1 cellular context compared by ENCODE assay signal in the genomic region with DNA sequence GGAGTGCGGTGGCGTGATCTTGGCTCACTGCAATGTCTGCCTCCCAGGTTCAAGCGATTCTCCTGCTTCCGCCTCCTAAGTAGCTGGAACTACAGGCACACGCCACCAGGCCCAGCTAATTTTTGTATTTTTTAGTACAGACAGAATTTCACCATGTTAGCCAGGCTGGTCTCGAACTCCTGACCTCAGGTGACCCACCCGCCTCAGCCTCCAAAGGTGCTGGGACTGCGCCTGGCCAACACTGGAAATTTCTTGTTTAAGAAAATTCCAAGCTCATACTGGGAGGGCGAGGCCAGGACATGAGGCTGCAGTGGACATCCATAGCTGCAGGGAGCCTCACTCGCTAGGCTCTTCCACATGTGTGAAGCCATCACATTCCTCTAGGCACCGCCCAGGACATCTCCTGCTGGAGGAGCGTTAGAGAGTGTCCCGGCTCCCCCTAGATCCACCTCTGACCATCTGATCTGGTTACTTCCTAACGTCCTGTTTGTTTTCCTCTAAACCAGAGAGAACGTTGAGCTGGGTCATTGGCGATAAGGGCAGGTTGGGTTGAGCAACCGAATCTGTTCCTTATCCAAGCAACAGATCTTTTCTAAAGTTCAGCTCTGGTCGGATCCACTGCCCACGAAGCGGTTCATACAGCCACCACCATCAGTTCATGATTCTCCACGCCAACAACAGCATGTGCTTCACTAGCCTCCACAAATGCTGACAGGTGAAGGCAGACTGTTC.
TF ChIP-seq lines count a peak whose summit lies in the region.

No MANE protein-coding gene starts in this region.

TF ChIP-seq in K562, 482 proteins besides CTCF, POLR2A, EP300 and RAD21 (continued from another document and continues in another):
- no peak for TF ChIP-seq ZNF449 (CRISPR knock-in tag; IDR thresholded peaks at IDR 0.05)
- TF ChIP-seq HDAC1 (IDR thresholded peaks at IDR 0.05): peak in 1 of 2 experiments; percentile 89; a peak in 2 of 4 replicates
- no peak for TF ChIP-seq HDAC8 (tag; IDR thresholded peaks at IDR 0.05)
- TF ChIP-seq POLR2G (IDR thresholded peaks at IDR 0.05; ENCODE audit: low read depth, low read length): 0 out of 2 replicates have a peak, but pooled peaks have one; percentile 13
- peak; percentile 77 to 88; a peak in 2 of 4 replicates for TF ChIP-seq ARNT (IDR thresholded peaks at IDR 0.05)
- TF ChIP-seq ZNF197 (CRISPR knock-in tag; IDR thresholded peaks at IDR 0.05; ENCODE audit: low read depth): 0 out of 2 replicates have a peak, but pooled peaks have one; percentile 10
- TF ChIP-seq NR3C1 (CRISPR knock-in tag; IDR thresholded peaks at IDR 0.05): no peak
- peak; percentile 66; the same call in 1 of the 2 replicates for TF ChIP-seq BRD4 (IDR thresholded peaks at IDR 0.05)
- TF ChIP-seq ZNF639 (CRISPR knock-in tag; conservative IDR thresholded peaks at IDR 0.05 in 1 of 2, IDR thresholded peaks at IDR 0.05 in 1 of 2): peak in 1 of 2 experiments; percentile 77; a peak in 2 of 4 replicates
- TF ChIP-seq HCFC1 (IDR thresholded peaks at IDR 0.05; ENCODE audit: low read depth, low read length): no peak
- TF ChIP-seq, protein P1, sequence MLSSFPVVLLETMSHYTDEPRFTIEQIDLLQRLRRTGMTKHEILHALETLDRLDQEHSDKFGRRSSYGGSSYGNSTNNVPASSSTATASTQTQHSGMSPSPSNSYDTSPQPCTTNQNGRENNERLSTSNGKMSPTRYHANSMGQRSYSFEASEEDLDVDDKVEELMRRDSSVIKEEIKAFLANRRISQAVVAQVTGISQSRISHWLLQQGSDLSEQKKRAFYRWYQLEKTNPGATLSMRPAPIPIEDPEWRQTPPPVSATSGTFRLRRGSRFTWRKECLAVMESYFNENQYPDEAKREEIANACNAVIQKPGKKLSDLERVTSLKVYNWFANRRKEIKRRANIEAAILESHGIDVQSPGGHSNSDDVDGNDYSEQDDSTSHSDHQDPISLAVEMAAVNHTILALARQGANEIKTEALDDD (IDR thresholded peaks at IDR 0.05): peak; percentile 98
- TF ChIP-seq SRSF9 (IDR thresholded peaks at IDR 0.05; ENCODE audit: borderline replicate concordance, low read depth, low read length): no peak
- TF ChIP-seq SREBF1 (IDR thresholded peaks at IDR 0.05; ENCODE audit: borderline replicate concordance, low read depth, low read length): no peak
- no peak for TF ChIP-seq POLR3G (IDR thresholded peaks at IDR 0.05; ENCODE audit: extremely low read depth, insufficient read length, insufficient replicate concordance)
- TF ChIP-seq ZNF764 (CRISPR knock-in tag; IDR thresholded peaks at IDR 0.05; ENCODE audit: low read depth): no peak
- peak; percentile 62 for TF ChIP-seq NFIC (IDR thresholded peaks at IDR 0.05)
- peak; percentile 95 for TF ChIP-seq DPF2 (IDR thresholded peaks at IDR 0.05)
- no peak for TF ChIP-seq POLR2B (IDR thresholded peaks at IDR 0.05; ENCODE audit: low read depth, partially characterized antibody)
- no peak for TF ChIP-seq ZNF224 (CRISPR knock-in tag; IDR thresholded peaks at IDR 0.05)
- no peak for TF ChIP-seq CHCHD3 (CRISPR knock-in tag; IDR thresholded peaks at IDR 0.05)
- TF ChIP-seq MEF2D (tag; conservative IDR thresholded peaks at IDR 0.05; ENCODE audit: low read depth): peak; percentile 57
- TF ChIP-seq FOXJ3 (CRISPR knock-in tag; IDR thresholded peaks at IDR 0.05): no peak
- no peak for TF ChIP-seq KHSRP (IDR thresholded peaks at IDR 0.05)
- TF ChIP-seq, protein P2, sequence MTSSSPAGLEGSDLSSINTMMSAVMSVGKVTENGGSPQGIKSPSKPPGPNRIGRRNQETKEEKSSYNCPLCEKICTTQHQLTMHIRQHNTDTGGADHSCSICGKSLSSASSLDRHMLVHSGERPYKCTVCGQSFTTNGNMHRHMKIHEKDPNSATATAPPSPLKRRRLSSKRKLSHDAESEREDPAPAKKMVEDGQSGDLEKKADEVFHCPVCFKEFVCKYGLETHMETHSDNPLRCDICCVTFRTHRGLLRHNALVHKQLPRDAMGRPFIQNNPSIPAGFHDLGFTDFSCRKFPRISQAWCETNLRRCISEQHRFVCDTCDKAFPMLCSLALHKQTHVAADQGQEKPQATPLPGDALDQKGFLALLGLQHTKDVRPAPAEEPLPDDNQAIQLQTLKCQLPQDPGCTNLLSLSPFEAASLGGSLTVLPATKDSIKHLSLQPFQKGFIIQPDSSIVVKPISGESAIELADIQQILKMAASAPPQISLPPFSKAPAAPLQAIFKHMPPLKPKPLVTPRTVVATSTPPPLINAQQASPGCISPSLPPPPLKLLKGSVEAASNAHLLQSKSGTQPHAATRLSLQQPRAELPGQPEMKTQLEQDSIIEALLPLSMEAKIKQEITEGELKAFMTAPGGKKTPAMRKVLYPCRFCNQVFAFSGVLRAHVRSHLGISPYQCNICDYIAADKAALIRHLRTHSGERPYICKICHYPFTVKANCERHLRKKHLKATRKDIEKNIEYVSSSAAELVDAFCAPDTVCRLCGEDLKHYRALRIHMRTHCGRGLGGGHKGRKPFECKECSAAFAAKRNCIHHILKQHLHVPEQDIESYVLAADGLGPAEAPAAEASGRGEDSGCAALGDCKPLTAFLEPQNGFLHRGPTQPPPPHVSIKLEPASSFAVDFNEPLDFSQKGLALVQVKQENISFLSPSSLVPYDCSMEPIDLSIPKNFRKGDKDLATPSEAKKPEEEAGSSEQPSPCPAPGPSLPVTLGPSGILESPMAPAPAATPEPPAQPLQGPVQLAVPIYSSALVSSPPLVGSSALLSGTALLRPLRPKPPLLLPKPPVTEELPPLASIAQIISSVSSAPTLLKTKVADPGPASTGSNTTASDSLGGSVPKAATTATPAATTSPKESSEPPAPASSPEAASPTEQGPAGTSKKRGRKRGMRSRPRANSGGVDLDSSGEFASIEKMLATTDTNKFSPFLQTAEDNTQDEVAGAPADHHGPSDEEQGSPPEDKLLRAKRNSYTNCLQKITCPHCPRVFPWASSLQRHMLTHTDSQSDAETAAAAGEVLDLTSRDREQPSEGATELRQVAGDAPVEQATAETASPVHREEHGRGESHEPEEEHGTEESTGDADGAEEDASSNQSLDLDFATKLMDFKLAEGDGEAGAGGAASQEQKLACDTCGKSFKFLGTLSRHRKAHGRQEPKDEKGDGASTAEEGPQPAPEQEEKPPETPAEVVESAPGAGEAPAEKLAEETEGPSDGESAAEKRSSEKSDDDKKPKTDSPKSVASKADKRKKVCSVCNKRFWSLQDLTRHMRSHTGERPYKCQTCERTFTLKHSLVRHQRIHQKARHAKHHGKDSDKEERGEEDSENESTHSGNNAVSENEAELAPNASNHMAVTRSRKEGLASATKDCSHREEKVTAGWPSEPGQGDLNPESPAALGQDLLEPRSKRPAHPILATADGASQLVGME (CRISPR knock-in tag; IDR thresholded peaks at IDR 0.05): no peak
- no peak for TF ChIP-seq HIVEP1 (CRISPR knock-in tag; IDR thresholded peaks at IDR 0.05)
- no peak for TF ChIP-seq ZNF316 (IDR thresholded peaks at IDR 0.05)
- TF ChIP-seq SNIP1 (IDR thresholded peaks at IDR 0.05; ENCODE audit: low read depth): no peak
- TF ChIP-seq U2AF2 (optimal IDR thresholded peaks at IDR 0.05; ENCODE audit: low read depth, low read length): no peak
- peak; percentile 93 for TF ChIP-seq CXXC5 (CRISPR knock-in tag; IDR thresholded peaks at IDR 0.05)
- TF ChIP-seq NFE2 (IDR thresholded peaks at IDR 0.05; ENCODE audit: low read depth): peak; percentile 81
- TF ChIP-seq, protein P3, sequence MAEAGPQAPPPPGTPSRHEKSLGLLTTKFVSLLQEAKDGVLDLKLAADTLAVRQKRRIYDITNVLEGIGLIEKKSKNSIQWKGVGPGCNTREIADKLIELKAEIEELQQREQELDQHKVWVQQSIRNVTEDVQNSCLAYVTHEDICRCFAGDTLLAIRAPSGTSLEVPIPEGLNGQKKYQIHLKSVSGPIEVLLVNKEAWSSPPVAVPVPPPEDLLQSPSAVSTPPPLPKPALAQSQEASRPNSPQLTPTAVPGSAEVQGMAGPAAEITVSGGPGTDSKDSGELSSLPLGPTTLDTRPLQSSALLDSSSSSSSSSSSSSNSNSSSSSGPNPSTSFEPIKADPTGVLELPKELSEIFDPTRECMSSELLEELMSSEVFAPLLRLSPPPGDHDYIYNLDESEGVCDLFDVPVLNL (CRISPR knock-in tag; IDR thresholded peaks at IDR 0.05; ENCODE audit: low read depth): no peak
- no peak for TF ChIP-seq DIDO1 (tag; IDR thresholded peaks at IDR 0.05; ENCODE audit: low read depth)
- no peak for TF ChIP-seq HDGF (IDR thresholded peaks at IDR 0.05)
- no peak; the same call in 1 of the 2 replicates for TF ChIP-seq EP400 (IDR thresholded peaks at IDR 0.05)
- TF ChIP-seq STAG1 (CRISPR knock-in tag; IDR thresholded peaks at IDR 0.05; ENCODE audit: borderline replicate concordance): no peak
- TF ChIP-seq NCOA6 (IDR thresholded peaks at IDR 0.05): no peak
- no peak for TF ChIP-seq RFX7 (CRISPR knock-in tag; IDR thresholded peaks at IDR 0.05)
- TF ChIP-seq PTRF (tag; IDR thresholded peaks at IDR 0.05): no peak
- peak; percentile 76 for TF ChIP-seq POLR2H (tag; IDR thresholded peaks at IDR 0.05; ENCODE audit: low read depth)
- no peak for TF ChIP-seq HNRNPK (IDR thresholded peaks at IDR 0.05; ENCODE audit: low read depth, low read length, poor library complexity, severe bottlenecking)
- peak; percentile 58; the same call in 1 of the 2 replicates for TF ChIP-seq MAFG (tag; conservative IDR thresholded peaks at IDR 0.05)
- TF ChIP-seq PHF8 (IDR thresholded peaks at IDR 0.05; ENCODE audit: borderline replicate concordance, low read length): peak; percentile 22; the same call in 1 of the 2 replicates
- TF ChIP-seq MTA2 (IDR thresholded peaks at IDR 0.05; ENCODE audit: low read depth): peak; percentile 80
- TF ChIP-seq FOXA1 (IDR thresholded peaks at IDR 0.05; ENCODE audit: borderline replicate concordance): no peak
- TF ChIP-seq KDM5B (IDR thresholded peaks at IDR 0.05; ENCODE audit: insufficient replicate concordance, low read depth, low read length): no peak
- TF ChIP-seq TEAD4 (IDR thresholded peaks at IDR 0.05; ENCODE audit: low read length): peak; percentile 90
- TF ChIP-seq TEAD4 (CRISPR knock-in tag; IDR thresholded peaks at IDR 0.05; ENCODE audit: borderline replicate concordance): no peak
- TF ChIP-seq GABPB2 (CRISPR knock-in tag; conservative IDR thresholded peaks at IDR 0.05): no peak
- TF ChIP-seq, protein P4, sequence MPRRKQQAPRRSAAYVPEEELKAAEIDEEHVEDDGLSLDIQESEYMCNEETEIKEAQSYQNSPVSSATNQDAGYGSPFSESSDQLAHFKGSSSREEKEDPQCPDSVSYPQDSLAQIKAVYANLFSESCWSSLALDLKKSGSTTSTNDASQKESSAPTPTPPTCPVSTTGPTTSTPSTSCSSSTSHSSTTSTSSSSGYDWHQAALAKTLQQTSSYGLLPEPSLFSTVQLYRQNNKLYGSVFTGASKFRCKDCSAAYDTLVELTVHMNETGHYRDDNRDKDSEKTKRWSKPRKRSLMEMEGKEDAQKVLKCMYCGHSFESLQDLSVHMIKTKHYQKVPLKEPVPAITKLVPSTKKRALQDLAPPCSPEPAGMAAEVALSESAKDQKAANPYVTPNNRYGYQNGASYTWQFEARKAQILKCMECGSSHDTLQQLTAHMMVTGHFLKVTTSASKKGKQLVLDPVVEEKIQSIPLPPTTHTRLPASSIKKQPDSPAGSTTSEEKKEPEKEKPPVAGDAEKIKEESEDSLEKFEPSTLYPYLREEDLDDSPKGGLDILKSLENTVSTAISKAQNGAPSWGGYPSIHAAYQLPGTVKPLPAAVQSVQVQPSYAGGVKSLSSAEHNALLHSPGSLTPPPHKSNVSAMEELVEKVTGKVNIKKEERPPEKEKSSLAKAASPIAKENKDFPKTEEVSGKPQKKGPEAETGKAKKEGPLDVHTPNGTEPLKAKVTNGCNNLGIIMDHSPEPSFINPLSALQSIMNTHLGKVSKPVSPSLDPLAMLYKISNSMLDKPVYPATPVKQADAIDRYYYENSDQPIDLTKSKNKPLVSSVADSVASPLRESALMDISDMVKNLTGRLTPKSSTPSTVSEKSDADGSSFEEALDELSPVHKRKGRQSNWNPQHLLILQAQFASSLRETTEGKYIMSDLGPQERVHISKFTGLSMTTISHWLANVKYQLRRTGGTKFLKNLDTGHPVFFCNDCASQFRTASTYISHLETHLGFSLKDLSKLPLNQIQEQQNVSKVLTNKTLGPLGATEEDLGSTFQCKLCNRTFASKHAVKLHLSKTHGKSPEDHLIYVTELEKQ (CRISPR knock-in tag; IDR thresholded peaks at IDR 0.05): no peak
- TF ChIP-seq SAP30 (IDR thresholded peaks at IDR 0.05; ENCODE audit: borderline replicate concordance, insufficient read depth, low read depth, low read length, poor library complexity, severe bottlenecking): no peak
- no peak for TF ChIP-seq NFE2L1 (tag; IDR thresholded peaks at IDR 0.05; ENCODE audit: borderline replicate concordance, low read depth)
- no peak for TF ChIP-seq HNRNPH1 (optimal IDR thresholded peaks at IDR 0.05; ENCODE audit: low read depth, low read length)
- no peak for TF ChIP-seq NFXL1 (CRISPR knock-in tag; IDR thresholded peaks at IDR 0.05)
- TF ChIP-seq KAT8 (IDR thresholded peaks at IDR 0.05; ENCODE audit: low read depth): no peak
- TF ChIP-seq SP1 (CRISPR knock-in tag; IDR thresholded peaks at IDR 0.05): no peak
- TF ChIP-seq MLX (CRISPR knock-in tag; conservative IDR thresholded peaks at IDR 0.05): no peak
- peak; percentile 91 for TF ChIP-seq SOX6 (IDR thresholded peaks at IDR 0.05)
- TF ChIP-seq RBFOX2 (IDR thresholded peaks at IDR 0.05; ENCODE audit: low read depth, low read length): peak; percentile 53; the same call in 1 of the 2 replicates
- TF ChIP-seq MAZ (CRISPR knock-in tag; conservative IDR thresholded peaks at IDR 0.05 in 1 of 2, IDR thresholded peaks at IDR 0.05 in 1 of 2): peak in 1 of 2 experiments; percentile 62; a peak in 3 of 4 replicates
